Comparison of ENCODE assay signal across 8 cellular contexts in the genomic region with DNA sequence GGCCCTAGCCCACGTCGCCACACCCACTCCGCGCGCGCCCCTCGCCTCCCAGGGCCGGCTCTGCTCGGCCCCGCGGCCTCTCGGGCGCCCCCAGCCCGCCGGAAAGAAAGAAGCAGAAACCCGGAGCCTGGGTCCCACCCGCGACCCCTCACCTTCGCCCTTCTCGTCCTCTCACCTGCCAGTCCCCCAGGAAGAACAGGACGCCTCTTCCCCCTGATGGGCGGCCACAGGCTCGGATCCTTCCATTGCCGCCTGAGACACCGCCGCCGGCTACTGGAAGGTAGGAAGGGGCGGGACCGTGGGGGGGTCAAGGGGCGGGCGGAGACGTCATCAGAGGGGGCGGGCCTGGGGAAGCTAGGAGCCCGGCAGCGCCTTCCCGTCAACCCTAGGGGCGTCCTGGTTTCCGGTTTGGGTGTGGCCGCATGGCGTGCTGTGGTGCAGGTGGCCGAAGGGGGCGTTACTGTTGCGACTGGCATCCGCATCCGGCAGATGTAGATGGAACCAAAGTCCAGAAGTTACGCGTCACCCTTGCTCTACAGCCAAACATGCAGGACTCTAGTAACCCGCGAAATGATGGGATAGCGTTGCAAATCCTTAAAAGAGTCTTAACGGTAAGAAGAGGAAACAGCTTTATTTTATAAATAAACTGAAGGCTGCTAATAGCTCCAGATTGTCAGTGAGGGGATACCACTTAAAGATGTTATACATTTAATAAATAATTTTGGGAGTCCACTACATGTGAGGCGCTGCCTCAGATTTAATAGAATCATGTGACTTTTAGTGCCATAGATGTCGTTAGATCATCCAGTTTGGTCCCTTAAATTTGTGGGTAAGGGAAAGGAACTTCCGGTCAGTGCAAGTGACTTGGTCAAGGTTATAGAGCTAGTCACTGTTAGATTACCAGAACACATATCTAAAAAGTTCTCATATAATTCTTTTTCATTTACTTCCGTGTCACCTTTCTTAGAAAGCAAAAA. TPM values are rescaled to one million over a fixed set of nuclear protein-coding genes. Genes with fewer than 3 reads are reported as not detected.
DNase-seq lines count a peak whose midpoint lies in the region; ATAC-seq and TF ChIP-seq lines count a peak whose summit lies in the region.

Gene UBA6 (minus strand): TSS at position 282 of the 977 bp plus-strand sequence. CDS start 36 bp downstream, at position 246.

- DNase-seq in NCI-H187 treated with DMSO at 0.1 percent for 48 hours (lab: John Stamatoyannopoulos, UW) (peak; percentile 96), anterior cingulate cortex (lab: John Stamatoyannopoulos, UW) (peak; percentile 49 to 97 (median 92)), right cardiac atrium (peak; percentile 97 to 98 (median 98)), pulmonary artery endothelial cell (ENCODE audit: low read depth, low spot score) (peak; percentile 79), uterus (peak; percentile 94 to 95)

- H3K36me3 ChIP-seq in uterus: no peaks in the 10 kb centered on the region

- peak in 1 of 2 donors; percentile 56 for TF ChIP-seq POLR2A in uterus (IDR thresholded peaks at IDR 0.05)

- no peaks in the 10 kb centered on the region for H3K27me3 ChIP-seq in right cardiac atrium (ENCODE audit: control insufficient read depth, insufficient read depth)
- no peaks in the 10 kb centered on the region for H3K27me3 ChIP-seq in uterus

- no peaks in the 10 kb centered on the region for H3K9me3 ChIP-seq in right cardiac atrium (ENCODE audit: control insufficient read depth, low read length)
- H3K9me3 ChIP-seq in uterus: no peaks in the 10 kb centered on the region

- peak; percentile 32 to 45 (median 38) for TF ChIP-seq CTCF in uterus (IDR thresholded peaks at IDR 0.05)

- peak within 1 kb of the TSS; percentile 87 for H3K4me3 ChIP-seq in right cardiac atrium (ENCODE audit: low read length)
- peak within 1 kb of the TSS; percentile 73 to 95 for H3K4me3 ChIP-seq in uterus

- H3K4me1 ChIP-seq in right cardiac atrium (ENCODE audit: control insufficient read depth, insufficient read depth, low read length): peaks cover 2% of the 10 kb centered on the region
- H3K4me1 ChIP-seq in uterus: no peaks in the 10 kb centered on the region

- ATAC-seq in GM18502 (IDR thresholded peaks at IDR 0.05; ENCODE audit: poor library complexity, unreplicated experiment) (peak; percentile 97), HG02970 (IDR thresholded peaks at IDR 0.05; ENCODE audit: low FRiP score, unreplicated experiment) (peak; percentile 99), right cardiac atrium (peak; percentile 100)

- H3K27ac ChIP-seq in right cardiac atrium (ENCODE audit: low read length) (peak within 1 kb of the TSS; percentile 60), uterus (peak within 1 kb of the TSS; percentile 88)

- 1% methylated on average over 55 of the region's 55 CpGs for WGBS in right cardiac atrium

- intact Hi-C loops in T-helper 2 cell treated with Interferon-gamma antibody and Interleukin-4, amounts not matched to agents 100 ng/mL and 5 ng/mL, for 36 hours (cut with micrococcal nuclease): loop anchor here (1.0 to 5.0 kb wide), 6 partner anchors 16 to 649 kb away; partner anchors contain the start of genes CENPC and YTHDC1
- intact Hi-C loops in right cardiac atrium (cut with DNase I) (no loop called here), uterus (cut with DNase I; ENCODE audit: low total_unique reads) (no loop called here)

RNA-seq across cellular contexts. Expression of gene UBA6, which starts in this region (rescaled TPM):
- 59.5 and 69.9 TPM in 2 replicates for total RNA-seq in T-helper 2 cell treated with Interferon-gamma antibody and Interleukin-4, amounts not matched to agents 100 ng/mL and 5 ng/mL, for 36 hours
- total RNA-seq in right cardiac atrium: 10 to 100 TPM; 14.5 to 33.4 (median 19.7) TPM
- 3.0 TPM for polyA plus RNA-seq in right cardiac atrium
- 90.0 and 208 TPM in 2 replicates for total RNA-seq in pulmonary artery endothelial cell
- 100 to 1,000 TPM in 1 of 4 donors, 10 to 100 TPM in 3; 15.6 to 198 (median 67.3) TPM for total RNA-seq in uterus

Comparison
In these comparisons a context has a peak if more than half of its experiments do, and no peak if none do; other contexts are left out.
1. Peak in every context shown above with its lines: DNase-seq, ATAC-seq, H3K4me3 ChIP-seq and H3K27ac ChIP-seq.